In genomic region chr7:134782121-134782623, GRCh38 we compare ENCODE assay signal across 8 cellular contexts. TPM values are rescaled to one million over a fixed set of nuclear protein-coding genes. Genes with fewer than 3 reads are reported as not detected.
A peak's percentile ranks its signal among the peaks of the same experiment; 100 is the strongest.
DNase-seq lines count a peak whose midpoint lies in the region; ATAC-seq and TF ChIP-seq lines count a peak whose summit lies in the region.

No MANE protein-coding gene starts in this region.

- no peak for TF ChIP-seq POLR2A in spleen (IDR thresholded peaks at IDR 0.05)

- H3K9ac ChIP-seq in colonic mucosa (ENCODE audit: low read depth in 2 of 2, low read length in 2 of 2), result no peak overlapping the region

- no peak overlapping the region for H3K4me3 Mint-ChIP-seq in T-helper 17 cell

- no peak for DNase-seq in colonic mucosa
- no peak for DNase-seq in spleen
- no peak for DNase-seq in NCI-H2171 treated with DMSO at 0.1 percent for 48 hours (lab: John Stamatoyannopoulos, UW)
- DNase-seq in T-helper 17 cell, result no peak
- DNase-seq in GOT3 (lab: John Stamatoyannopoulos, UW), result no peak
- DNase-seq in stimulated activated CD4-positive, alpha-beta T cell treated with anti-CD3 and anti-CD28 coated beads, Interleukin-2, amount 100 ng/mL, for 24 hours, result no peak

- TF ChIP-seq CTCF in colonic mucosa (IDR thresholded peaks at IDR 0.05), result no peak
- no peak for TF ChIP-seq CTCF in spleen (IDR thresholded peaks at IDR 0.05 in 8 of 11, conservative IDR thresholded peaks at IDR 0.05 in 3 of 11)

- peak; percentile 75 for ATAC-seq in GM19043 (IDR thresholded peaks at IDR 0.05; ENCODE audit: low read depth, unreplicated experiment)
- ATAC-seq in HG02938 (IDR thresholded peaks at IDR 0.05; ENCODE audit: unreplicated experiment), result peak; percentile 59
- ATAC-seq in T-helper 17 cell, result no peak

- intact Hi-C loops in colonic mucosa (cut with DNase I), result no loop called here
- intact Hi-C loops in spleen (cut with DNase I; ENCODE audit: low total_unique reads), result no loop called here

- 45 to 54% (median 50%) methylated on average over 4 of the region's 4 CpGs for WGBS in spleen, 5 donors

- H3K9me3 ChIP-seq in colonic mucosa (no peaks in the 10 kb centered on the region), spleen (no peaks in the 10 kb centered on the region), T-helper 17 cell (ENCODE audit: control insufficient read depth, low read length, poor library complexity, severe bottlenecking) (no peaks in the 10 kb centered on the region)

- no peaks in the 10 kb centered on the region for H3K36me3 ChIP-seq in colonic mucosa
- no peaks in the 10 kb centered on the region for H3K36me3 ChIP-seq in spleen

- no peaks in the 10 kb centered on the region for H3K4me1 Mint-ChIP-seq in T-helper 17 cell

- H3K4me1 ChIP-seq in colonic mucosa (no peaks in the 10 kb centered on the region), spleen (peaks cover 0 to 37% (median 5%) of the 10 kb centered on the region in 6 donors)

- H3K4me3 ChIP-seq in colonic mucosa (peak overlapping the region; percentile 14), spleen (peak overlapping the region in 6 of 8 donors; percentile 0 to 65 (median 36))

- H3K27ac ChIP-seq in colonic mucosa (peak overlapping the region; percentile 54), spleen (peak overlapping the region in 7 of 8 donors; percentile 42 to 74 (median 69))

- no peak overlapping the region for H3K27ac Mint-ChIP-seq in T-helper 17 cell

- H3K27me3 ChIP-seq in colonic mucosa, result no peaks in the 10 kb centered on the region
- no peaks in the 10 kb centered on the region for H3K27me3 ChIP-seq in spleen (replicated peaks in 1 of 7)

- H3K36me3 Mint-ChIP-seq in T-helper 17 cell (ENCODE audit: low read depth), result no peaks in the 10 kb centered on the region

- H3K27me3 Mint-ChIP-seq in T-helper 17 cell, result peaks cover 29% of the 10 kb centered on the region

RNA-seq across cellular contexts. Expression of gene CALD1, which starts 2.7 kb away (rescaled TPM):
- 100 to 1,000 TPM in 1 of 2 donors, 10 to 100 TPM in 1; 27.4 to 193 TPM for total RNA-seq in colonic mucosa
- 100 to 1,000 TPM; 146 to 333 (median 291) TPM for total RNA-seq in spleen
- polyA plus RNA-seq in spleen, result 10 to 100 TPM; 42.4 to 85.3 (median 48.3) TPM
- 1 to 10 TPM in 1 of 2 donors, under 1 TPM in 1; 0.62 to 9.2 TPM for total RNA-seq in T-helper 17 cell
